ENCODE assay signal across 1 cellular context in the genomic region with DNA sequence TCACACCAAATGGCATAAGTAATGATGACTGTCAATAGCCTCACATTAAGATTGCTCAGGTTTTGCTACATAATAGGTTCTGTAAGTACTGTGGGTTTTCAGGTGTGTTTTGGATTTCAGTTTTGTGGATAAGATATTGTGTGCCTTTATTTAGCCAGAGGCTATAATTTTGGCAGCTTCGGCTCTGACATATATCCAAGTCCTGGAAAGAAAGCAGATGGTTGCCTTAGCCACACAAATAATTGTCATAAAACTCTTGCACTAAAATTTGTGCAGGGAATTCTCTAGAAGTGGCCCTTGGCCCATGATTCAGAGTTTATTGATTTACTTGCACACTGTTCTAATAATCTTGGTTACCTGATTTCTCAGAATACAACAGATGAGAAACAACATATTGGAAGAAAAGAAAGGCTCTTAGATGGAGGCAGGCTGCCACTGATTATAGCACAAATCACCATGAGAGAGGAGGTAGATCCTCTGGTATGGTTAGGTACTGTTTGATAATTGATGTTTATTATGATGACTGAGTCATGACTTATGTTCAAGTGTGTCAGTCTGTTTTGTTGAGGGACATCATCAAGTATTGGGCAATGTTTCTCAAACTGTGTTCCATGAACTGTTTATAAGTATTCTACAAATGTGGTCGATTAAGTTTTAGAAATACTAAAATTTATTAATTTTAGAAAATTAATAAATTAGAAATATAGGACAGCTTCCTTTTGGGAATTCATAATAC.
A peak's percentile ranks its signal among the peaks of the same experiment; 100 is the strongest.
TF ChIP-seq lines count a peak whose summit lies in the region.

No MANE protein-coding gene starts in this region.

TF ChIP-seq in IMR-90, 13 proteins besides CTCF, POLR2A, EP300 and RAD21:
- TF ChIP-seq MXI1 (IDR thresholded peaks at IDR 0.05; ENCODE audit: borderline replicate concordance, low read depth, low read length) (no peak), CEBPB (IDR thresholded peaks at IDR 0.05; ENCODE audit: low read depth, low read length) (peak; percentile 94)
